8 cellular contexts compared by ENCODE assay signal in genomic region chr16:66977341-66978113, GRCh38. TPM values are rescaled to one million over a fixed set of nuclear protein-coding genes. Genes with fewer than 3 reads are reported as not detected.
A peak's percentile ranks its signal among the peaks of the same experiment; 100 is the strongest.
DNase-seq lines count a peak whose midpoint lies in the region; ATAC-seq, FAIRE-seq and TF ChIP-seq lines count a peak whose summit lies in the region.

No MANE protein-coding gene starts in this region.

- peaks cover 32% of the 10 kb centered on the region for H3K27me3 Mint-ChIP-seq in Calu3 (ENCODE audit: unreplicated experiment)
- H3K27me3 Mint-ChIP-seq in activated naive CD8-positive, alpha-beta T cell treated with anti-CD3 and anti-CD28 coated beads for 36 hours = peaks cover 15% of the 10 kb centered on the region

- DNase-seq in Calu3 = peak; percentile 94
- DNase-seq in H54 (ENCODE audit: insufficient read length, low spot score) = peak; percentile 84
- peak; percentile 40 for DNase-seq in NCI-H1105 (lab: John Stamatoyannopoulos, UW)
- DNase-seq in SW480 (ENCODE audit: low spot score) = peak; percentile 79
- DNase-seq in activated naive CD8-positive, alpha-beta T cell treated with anti-CD3 and anti-CD28 coated beads for 36 hours = peak; percentile 85
- peak; percentile 88 to 89 for DNase-seq in cardiac muscle cell (ENCODE audit: low read depth in 1 of 2, low spot score in 1 of 2)
- DNase-seq in psoas muscle = peak; percentile 92 to 94
- DNase-seq in vagina (ENCODE audit: extremely low spot score in 2 of 2) = no peak

- H3K4me1 ChIP-seq in cardiac muscle cell (ENCODE audit: low read depth) (no peaks in the 10 kb centered on the region), psoas muscle (no peaks in the 10 kb centered on the region), vagina (no peaks in the 10 kb centered on the region)

- H3K27ac ChIP-seq in cardiac muscle cell = no peak overlapping the region
- H3K27ac ChIP-seq in psoas muscle = no peak overlapping the region
- no peak overlapping the region for H3K27ac ChIP-seq in vagina

- no peaks in the 10 kb centered on the region for H3K4me1 Mint-ChIP-seq in Calu3 (ENCODE audit: low read depth, unreplicated experiment)
- H3K4me1 Mint-ChIP-seq in activated naive CD8-positive, alpha-beta T cell treated with anti-CD3 and anti-CD28 coated beads for 36 hours = peaks cover 36% of the 10 kb centered on the region

- no TSS peak for BruUV-seq in Calu3 (replicated peaks; lab: Mats Ljungman, UMichigan)

- H3K36me3 Mint-ChIP-seq in Calu3 (ENCODE audit: insufficient read depth, unreplicated experiment) = no peaks in the 10 kb centered on the region
- no peaks in the 10 kb centered on the region for H3K36me3 Mint-ChIP-seq in activated naive CD8-positive, alpha-beta T cell treated with anti-CD3 and anti-CD28 coated beads for 36 hours

- ATAC-seq in psoas muscle = peak; percentile 93 to 98 (median 96)

- no peaks in the 10 kb centered on the region for H3K27me3 ChIP-seq in cardiac muscle cell
- H3K27me3 ChIP-seq in psoas muscle (ENCODE audit: insufficient read depth in 3 of 3, low read length in 2 of 3) = no peaks in the 10 kb centered on the region
- no peaks in the 10 kb centered on the region for H3K27me3 ChIP-seq in vagina

- H3K4me3 ChIP-seq in cardiac muscle cell = no peak overlapping the region
- H3K4me3 ChIP-seq in psoas muscle = no peak overlapping the region
- H3K4me3 ChIP-seq in vagina = no peak overlapping the region

- intact Hi-C loops in Calu3 (cut with micrococcal nuclease; ENCODE audit: unreplicated experiment) = loop anchor here (1.0 to 5.0 kb wide), 4 partner anchors 40 to 208 kb away; partner anchors contain the start of gene B3GNT9
- intact Hi-C loops in psoas muscle (cut with DNase I) = loop anchor here (1.0 to 5.0 kb wide), 5 partner anchors 125 to 208 kb away; partner anchors contain the start of genes FBXL8 (in 1 of the 2) and TRADD (in 1 of the 2)
- intact Hi-C loops in vagina (cut with DNase I) = loop anchor here (2.0 kb wide), 1 partner anchor 177 kb away; no protein-coding TSS in a partner anchor

- no peaks in the 10 kb centered on the region for H3K9me3 Mint-ChIP-seq in Calu3 (ENCODE audit: low read depth, unreplicated experiment)
- H3K9me3 Mint-ChIP-seq in activated naive CD8-positive, alpha-beta T cell treated with anti-CD3 and anti-CD28 coated beads for 36 hours = no peaks in the 10 kb centered on the region

- no peak overlapping the region for H3K27ac Mint-ChIP-seq in Calu3 (ENCODE audit: unreplicated experiment)
- H3K27ac Mint-ChIP-seq in activated naive CD8-positive, alpha-beta T cell treated with anti-CD3 and anti-CD28 coated beads for 36 hours = no peak overlapping the region

- no peaks in the 10 kb centered on the region for H3K36me3 ChIP-seq in cardiac muscle cell
- H3K36me3 ChIP-seq in psoas muscle (ENCODE audit: insufficient read depth in 1 of 2, low read depth in 1 of 2) = peaks cover 0 to 20% of the 10 kb centered on the region in 2 donors
- H3K36me3 ChIP-seq in vagina = no peaks in the 10 kb centered on the region

- TF ChIP-seq CTCF in Calu3 (IDR thresholded peaks at IDR 0.05; ENCODE audit: unreplicated experiment) (peak; percentile 95), cardiac muscle cell (IDR thresholded peaks at IDR 0.05; ENCODE audit: low read depth, low read length) (peak; percentile 89), psoas muscle (IDR thresholded peaks at IDR 0.05) (peak; percentile 98), vagina (IDR thresholded peaks at IDR 0.05) (peak; percentile 91 to 99 (median 98))

- peak; percentile 70 for FAIRE-seq in H54 (lab: Jason Lieb, UNC)

- TF ChIP-seq POLR2A in H54 (IDR thresholded peaks at IDR 0.05; ENCODE audit: low read depth, low read length) (no peak), vagina (IDR thresholded peaks at IDR 0.05) (no peak)

- 24 to 28% (median 27%) methylated on average over 14 to 15 of the region's 15 CpGs for WGBS in psoas muscle, 3 donors

- no peak overlapping the region for H3K4me3 Mint-ChIP-seq in Calu3 (ENCODE audit: low read depth, unreplicated experiment)
- H3K4me3 Mint-ChIP-seq in activated naive CD8-positive, alpha-beta T cell treated with anti-CD3 and anti-CD28 coated beads for 36 hours = no peak overlapping the region

- H3K9me3 ChIP-seq in cardiac muscle cell (ENCODE audit: low read depth) = no peaks in the 10 kb centered on the region
- H3K9me3 ChIP-seq in psoas muscle = no peaks in the 10 kb centered on the region
- no peaks in the 10 kb centered on the region for H3K9me3 ChIP-seq in vagina

- CTCF ChIA-PET in Calu3 (lab: Charles Lee) = no interaction called here

RNA-seq across cellular contexts. Expression of gene CES4A, which starts 10.9 kb away (rescaled TPM):
- not detected in 2 replicates for total RNA-seq in Calu3 (2022)
- total RNA-seq in activated naive CD8-positive, alpha-beta T cell treated with anti-CD3 and anti-CD28 coated beads for 36 hours = 1 to 10 TPM; 3.5 to 4.6 TPM
- 12.4 and 15.7 TPM in 2 replicates for total RNA-seq in cardiac muscle cell
- 14.7 and 19.9 TPM in 2 replicates for polyA plus RNA-seq in cardiac muscle cell
- 10 to 100 TPM in 2 of 4 donors, 1 to 10 TPM in 2; 6.0 to 41.3 (median 10.4) TPM for total RNA-seq in psoas muscle
- polyA plus RNA-seq in psoas muscle = 1 to 10 TPM; 4.2 to 5.5 (median 4.4) TPM
- total RNA-seq in vagina = 12.5 TPM

RNA-seq across cellular contexts. Expression of gene CES3, which starts 16.5 kb away (rescaled TPM):
- total RNA-seq in Calu3 (2022) (0.64 and 2.5 TPM in 2 replicates), cardiac muscle cell (6.2 and 12.8 TPM in 2 replicates), psoas muscle (10 to 100 TPM in 3 of 4 donors, 1 to 10 TPM in 1; 9.7 to 15.2 (median 13.5) TPM), vagina (0.98 TPM)
- under 1 TPM; 0.43 to 0.80 TPM for total RNA-seq in activated naive CD8-positive, alpha-beta T cell treated with anti-CD3 and anti-CD28 coated beads for 36 hours
- polyA plus RNA-seq in cardiac muscle cell (4.7 and 6.4 TPM in 2 replicates), psoas muscle (1 to 10 TPM in 2 of 3 donors, under 1 TPM in 1; 0.48 to 8.7 (median 8.5) TPM)

RNA-seq across cellular contexts. Expression of gene CES2, which starts 42.2 kb away (rescaled TPM):
- total RNA-seq in Calu3 (2022) = 58.7 and 61.1 TPM in 2 replicates
- 10 to 100 TPM; 23.3 to 24.9 TPM for total RNA-seq in activated naive CD8-positive, alpha-beta T cell treated with anti-CD3 and anti-CD28 coated beads for 36 hours
- 67.9 and 84.2 TPM in 2 replicates for total RNA-seq in cardiac muscle cell
- 69.1 and 94.3 TPM in 2 replicates for polyA plus RNA-seq in cardiac muscle cell
- 10 to 100 TPM; 22.7 to 92.8 (median 57.6) TPM for total RNA-seq in psoas muscle
- polyA plus RNA-seq in psoas muscle = 10 to 100 TPM; 12.8 to 22.4 (median 21.6) TPM
- total RNA-seq in vagina = 55.7 TPM

RNA-seq across cellular contexts. Expression of gene CIAO2B, which starts 43.3 kb away (rescaled TPM):
- total RNA-seq in Calu3 (2022) (121 and 126 TPM in 2 replicates), cardiac muscle cell (151 and 184 TPM in 2 replicates), psoas muscle (100 to 1,000 TPM; 145 to 346 (median 248) TPM), vagina (105 TPM)
- 100 to 1,000 TPM; 152 to 153 TPM for total RNA-seq in activated naive CD8-positive, alpha-beta T cell treated with anti-CD3 and anti-CD28 coated beads for 36 hours
- polyA plus RNA-seq in cardiac muscle cell (194 and 242 TPM in 2 replicates), psoas muscle (100 to 1,000 TPM; 431 to 818 (median 460) TPM)

RNA-seq across cellular contexts. Expression of gene CBFB, which starts 51.4 kb away (rescaled TPM):
- total RNA-seq in Calu3 (2022) = 116 and 131 TPM in 2 replicates
- 100 to 1,000 TPM; 110 to 114 TPM for total RNA-seq in activated naive CD8-positive, alpha-beta T cell treated with anti-CD3 and anti-CD28 coated beads for 36 hours
- 94.8 and 197 TPM in 2 replicates for total RNA-seq in cardiac muscle cell
- polyA plus RNA-seq in cardiac muscle cell = 66.3 and 78.5 TPM in 2 replicates
- total RNA-seq in psoas muscle = 10 to 100 TPM; 32.2 to 66.1 (median 56.7) TPM
- polyA plus RNA-seq in psoas muscle = 10 to 100 TPM; 24.3 to 56.3 (median 51.4) TPM
- total RNA-seq in vagina = 33.9 TPM

Comparison
In these comparisons a context has a peak if more than half of its experiments do, and no peak if none do; other contexts are left out.
1. DNase-seq: peak in Calu3 (single experiment), H54 (single experiment), NCI-H1105 (single experiment), SW480 (single experiment), activated naive CD8-positive, alpha-beta T cell treated with anti-CD3 and anti-CD28 coated beads for 36 hours (single experiment), cardiac muscle cell (2 of 2) and psoas muscle (2 of 2); none in vagina (0 of 2).
2. Peak in every context shown above with its lines, with median percentiles within 50 percentile points of each other: CTCF ChIP-seq.